In the genomic region with DNA sequence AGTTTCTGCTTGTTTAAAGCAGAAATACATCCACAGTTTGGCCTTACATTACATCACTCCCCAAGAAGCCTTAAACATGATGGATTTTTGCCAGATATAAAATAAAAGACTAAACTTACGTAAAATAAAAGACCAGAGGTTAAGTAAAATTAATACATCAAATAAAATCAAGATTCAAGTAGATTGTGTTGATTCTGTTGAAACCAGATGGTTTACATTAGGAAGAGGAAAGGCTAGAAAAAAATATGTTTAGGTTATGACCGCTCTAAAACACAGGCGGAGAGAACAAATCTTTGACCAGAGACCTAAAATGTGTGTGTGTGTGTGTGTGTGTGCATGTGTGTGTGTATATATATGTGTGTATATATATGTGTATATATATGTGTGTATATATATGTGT, we compare ENCODE assay signal across 26 cellular contexts.
"Had no signal": no experiment of that assay in that cellular context is flagged by ENCODE, and none has a peak within 500 bp of the region (broad histone marks: within the 10 kb centered on the region; RNA-seq: fewer than 3 reads in every experiment).

No MANE protein-coding gene starts in this region.

- H2AFZ ChIP-seq: hepatocyte, parathyroid adenoma had no signal

- ATAC-seq: heart right ventricle; left cardiac atrium; mucosa of descending colon; naive thymus-derived CD4-positive, alpha-beta T cell; natural killer cell treated with Interleukin-12 subunit alpha and Interleukin-12 subunit beta and Interleukin-15 and Interleukin-18, amount 100 ng/mL, for 72 hours; psoas muscle; stimulated activated naive B cell treated with anti-CD40 and anti-IgM and Interleukin-4, amounts not matched to agents 10 μg/mL and 1 μg/mL and 100 μg/mL, for 72 hours; stimulated activated naive CD8-positive, alpha-beta T cell treated with anti-CD3 and anti-CD28 coated beads, Interleukin-15, Interleukin-2, amounts not matched to agents 100 U/mL and 50 U/mL, for 24 hours had no signal

- H3K4me3 Mint-ChIP-seq: naive thymus-derived CD4-positive, alpha-beta T cell; natural killer cell treated with Interleukin-12 subunit alpha and Interleukin-12 subunit beta and Interleukin-15 and Interleukin-18, amount 100 ng/mL, for 72 hours; neural crest cell; stimulated activated naive B cell treated with anti-CD40 and anti-IgM and Interleukin-4, amounts not matched to agents 10 μg/mL and 1 μg/mL and 100 μg/mL, for 72 hours had no signal

- H3K79me2 ChIP-seq: hepatocyte, parathyroid adenoma had no signal

- H3K27me3 ChIP-seq: heart right ventricle, hepatocyte, stomach, testis, thyroid gland, transverse colon, upper lobe of left lung, vagina had no signal

- H3K4me3 ChIP-seq: heart right ventricle, hepatocyte, left ventricle myocardium inferior, lung, mucosa of descending colon, psoas muscle, smooth muscle cell, stomach, testis, thyroid gland, transverse colon, upper lobe of left lung, vagina had no signal

- H3K27me3 Mint-ChIP-seq: natural killer cell treated with Interleukin-12 subunit alpha and Interleukin-12 subunit beta and Interleukin-15 and Interleukin-18, amount 100 ng/mL, for 72 hours; stimulated activated naive B cell treated with anti-CD40 and anti-IgM and Interleukin-4, amounts not matched to agents 10 μg/mL and 1 μg/mL and 100 μg/mL, for 72 hours had no signal

- DNase-seq: heart right ventricle; kidney glomerular epithelial cell; left cardiac atrium; left ventricle myocardium inferior; mesendoderm; midbrain; mucosa of descending colon; naive thymus-derived CD4-positive, alpha-beta T cell; nucleus accumbens; psoas muscle; stimulated activated CD4-positive, alpha-beta T cell treated with anti-CD3 and anti-CD28 coated beads, Interleukin-2, amount 100 ng/mL, for 24 hours; stimulated activated CD4-positive, alpha-beta T cell treated with anti-CD3 and anti-CD28 coated beads, Interleukin-4, amount 100 ng/mL, for 1 hour; stimulated activated naive B cell treated with anti-CD40 and anti-IgM and Interleukin-4, amounts not matched to agents 10 μg/mL and 1 μg/mL and 100 μg/mL, for 72 hours; stimulated activated naive CD8-positive, alpha-beta T cell treated with anti-CD3 and anti-CD28 coated beads, Interleukin-15, Interleukin-2, amounts not matched to agents 100 U/mL and 50 U/mL, for 24 hours; stomach; testis; thyroid gland; transverse colon; upper lobe of left lung had no signal

- H3K36me3 Mint-ChIP-seq: naive thymus-derived CD4-positive, alpha-beta T cell; natural killer cell treated with Interleukin-12 subunit alpha and Interleukin-12 subunit beta and Interleukin-15 and Interleukin-18, amount 100 ng/mL, for 72 hours; stimulated activated naive B cell treated with anti-CD40 and anti-IgM and Interleukin-4, amounts not matched to agents 10 μg/mL and 1 μg/mL and 100 μg/mL, for 72 hours had no signal

- H3K27ac ChIP-seq: heart right ventricle, hepatocyte, left ventricle myocardium inferior, parathyroid adenoma, psoas muscle, stomach, testis, thyroid gland, transverse colon, upper lobe of left lung, vagina had no signal

- H3K36me3 ChIP-seq: transverse colon had no signal

- H3K4me2 ChIP-seq: hepatocyte, smooth muscle cell had no signal

- H3K9me3 Mint-ChIP-seq: naive thymus-derived CD4-positive, alpha-beta T cell; natural killer cell treated with Interleukin-12 subunit alpha and Interleukin-12 subunit beta and Interleukin-15 and Interleukin-18, amount 100 ng/mL, for 72 hours; neural crest cell; stimulated activated naive B cell treated with anti-CD40 and anti-IgM and Interleukin-4, amounts not matched to agents 10 μg/mL and 1 μg/mL and 100 μg/mL, for 72 hours had no signal

- H3K9me3 ChIP-seq: heart right ventricle, left ventricle myocardium inferior, mucosa of descending colon, psoas muscle, stomach, testis, thyroid gland, transverse colon, upper lobe of left lung, vagina had no signal

- H3K27ac Mint-ChIP-seq: naive thymus-derived CD4-positive, alpha-beta T cell; natural killer cell treated with Interleukin-12 subunit alpha and Interleukin-12 subunit beta and Interleukin-15 and Interleukin-18, amount 100 ng/mL, for 72 hours; stimulated activated naive B cell treated with anti-CD40 and anti-IgM and Interleukin-4, amounts not matched to agents 10 μg/mL and 1 μg/mL and 100 μg/mL, for 72 hours had no signal

- H3K4me1 Mint-ChIP-seq: naive thymus-derived CD4-positive, alpha-beta T cell had no signal

- H3K4me1 ChIP-seq: parathyroid adenoma, psoas muscle, stomach, testis, transverse colon had no signal
